In genomic region chr4:67871867-67872266, GRCh38 we compare ENCODE assay signal across 8 cellular contexts. TPM values are rescaled to one million over a fixed set of nuclear protein-coding genes. Genes with fewer than 3 reads are reported as not detected.
A peak's percentile ranks its signal among the peaks of the same experiment; 100 is the strongest.
DNase-seq lines count a peak whose midpoint lies in the region; ATAC-seq and TF ChIP-seq lines count a peak whose summit lies in the region.

No MANE protein-coding gene starts in this region.

- H2AFZ ChIP-seq in osteoblast (ENCODE audit: low read length) = no peak overlapping the region

- no peaks in the 10 kb centered on the region for H3K36me3 ChIP-seq in osteoblast (ENCODE audit: insufficient read depth, low read length)

- no peaks in the 10 kb centered on the region for H3K79me2 ChIP-seq in osteoblast (ENCODE audit: insufficient read depth, low read length)

- no peak overlapping the region for H3K4me2 ChIP-seq in osteoblast (ENCODE audit: insufficient read depth, low read length)

- peak; percentile 14 for DNase-seq in AG09319 (ENCODE audit: extremely low read depth, low read depth)
- peak; percentile 2 for DNase-seq in NCI-H2227 (lab: John Stamatoyannopoulos, UW; ENCODE audit: unreplicated experiment)
- peak; percentile 77 for DNase-seq in choroid plexus epithelial cell (ENCODE audit: low read depth)
- peak; percentile 78 for DNase-seq in osteoblast (ENCODE audit: insufficient read length, low spot score, missing footprints)
- no peak for DNase-seq in NCI-H2029 (lab: John Stamatoyannopoulos, UW)
- no peak for DNase-seq in activated CD8-positive, alpha-beta memory T cell treated with anti-CD3 and anti-CD28 coated beads for 24 hours

- H3K27ac ChIP-seq in osteoblast (ENCODE audit: low read depth, low read length) = no peak overlapping the region

- H3K4me1 ChIP-seq in osteoblast (ENCODE audit: insufficient read depth, low read length) = no peaks in the 10 kb centered on the region

- no peak overlapping the region for H3K4me3 ChIP-seq in choroid plexus epithelial cell (ENCODE audit: low read depth, low read length)
- no peak overlapping the region for H3K4me3 ChIP-seq in osteoblast (ENCODE audit: insufficient read depth, low read length)

- ATAC-seq in GM18517 (IDR thresholded peaks at IDR 0.05; ENCODE audit: unreplicated experiment) = peak; percentile 83
- peak; percentile 84 for ATAC-seq in HG02981 (IDR thresholded peaks at IDR 0.05; ENCODE audit: unreplicated experiment)

- H4K20me1 ChIP-seq in osteoblast (ENCODE audit: insufficient read depth, low read length) = no peaks in the 10 kb centered on the region

- H3K9me3 ChIP-seq in osteoblast (ENCODE audit: low read depth, low read length) = no peaks in the 10 kb centered on the region

- peak; percentile 65 for TF ChIP-seq CTCF in AG09319 (IDR thresholded peaks at IDR 0.05; ENCODE audit: low read depth, low read length)
- peak; percentile 60 for TF ChIP-seq CTCF in choroid plexus epithelial cell (conservative IDR thresholded peaks at IDR 0.05; ENCODE audit: low read depth, low read length)
- peak; percentile 61 for TF ChIP-seq CTCF in osteoblast (IDR thresholded peaks at IDR 0.05; ENCODE audit: extremely low read depth, low read depth, low read length)

- no peaks in the 10 kb centered on the region for H3K27me3 ChIP-seq in osteoblast (ENCODE audit: insufficient read depth, low read length)

RNA-seq across cellular contexts. Expression of gene TMPRSS11D, which starts 11.9 kb away (rescaled TPM):
- not detected in 2 replicates for total RNA-seq in osteoblast

Comparison
In these comparisons a context has a peak if more than half of its experiments do, and no peak if none do; other contexts are left out.
1. DNase-seq: peak in AG09319 (single experiment), NCI-H2227 (single experiment), choroid plexus epithelial cell (single experiment) and osteoblast (single experiment); none in NCI-H2029 (single experiment) and activated CD8-positive, alpha-beta memory T cell treated with anti-CD3 and anti-CD28 coated beads for 24 hours (single experiment).
2. Peak in every context shown above with its lines, with median percentiles within 50 percentile points of each other: CTCF ChIP-seq.